Comparison of ENCODE assay signal across 1 cellular context in genomic region chr22:20553947-20554741, GRCh38.
TF ChIP-seq lines count a peak whose summit lies in the region.

No MANE protein-coding gene starts in this region.

TF ChIP-seq in HepG2, 621 proteins besides CTCF, POLR2A, EP300 and RAD21 (continued from another document):
- TF ChIP-seq, protein P1, sequence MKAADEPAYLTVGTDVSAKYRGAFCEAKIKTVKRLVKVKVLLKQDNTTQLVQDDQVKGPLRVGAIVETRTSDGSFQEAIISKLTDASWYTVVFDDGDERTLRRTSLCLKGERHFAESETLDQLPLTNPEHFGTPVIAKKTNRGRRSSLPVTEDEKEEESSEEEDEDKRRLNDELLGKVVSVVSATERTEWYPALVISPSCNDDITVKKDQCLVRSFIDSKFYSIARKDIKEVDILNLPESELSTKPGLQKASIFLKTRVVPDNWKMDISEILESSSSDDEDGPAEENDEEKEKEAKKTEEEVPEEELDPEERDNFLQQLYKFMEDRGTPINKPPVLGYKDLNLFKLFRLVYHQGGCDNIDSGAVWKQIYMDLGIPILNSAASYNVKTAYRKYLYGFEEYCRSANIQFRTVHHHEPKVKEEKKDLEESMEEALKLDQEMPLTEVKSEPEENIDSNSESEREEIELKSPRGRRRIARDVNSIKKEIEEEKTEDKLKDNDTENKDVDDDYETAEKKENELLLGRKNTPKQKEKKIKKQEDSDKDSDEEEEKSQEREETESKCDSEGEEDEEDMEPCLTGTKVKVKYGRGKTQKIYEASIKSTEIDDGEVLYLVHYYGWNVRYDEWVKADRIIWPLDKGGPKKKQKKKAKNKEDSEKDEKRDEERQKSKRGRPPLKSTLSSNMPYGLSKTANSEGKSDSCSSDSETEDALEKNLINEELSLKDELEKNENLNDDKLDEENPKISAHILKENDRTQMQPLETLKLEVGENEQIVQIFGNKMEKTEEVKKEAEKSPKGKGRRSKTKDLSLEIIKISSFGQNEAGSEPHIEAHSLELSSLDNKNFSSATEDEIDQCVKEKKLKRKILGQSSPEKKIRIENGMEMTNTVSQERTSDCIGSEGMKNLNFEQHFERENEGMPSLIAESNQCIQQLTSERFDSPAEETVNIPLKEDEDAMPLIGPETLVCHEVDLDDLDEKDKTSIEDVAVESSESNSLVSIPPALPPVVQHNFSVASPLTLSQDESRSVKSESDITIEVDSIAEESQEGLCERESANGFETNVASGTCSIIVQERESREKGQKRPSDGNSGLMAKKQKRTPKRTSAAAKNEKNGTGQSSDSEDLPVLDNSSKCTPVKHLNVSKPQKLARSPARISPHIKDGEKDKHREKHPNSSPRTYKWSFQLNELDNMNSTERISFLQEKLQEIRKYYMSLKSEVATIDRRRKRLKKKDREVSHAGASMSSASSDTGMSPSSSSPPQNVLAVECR (CRISPR knock-in tag; IDR thresholded peaks at IDR 0.05; ENCODE audit: borderline replicate concordance) = 0 out of 2 replicates have a peak, but pooled peaks have one; percentile 20
- TF ChIP-seq LCORL (IDR thresholded peaks at IDR 0.05) = no peak
- TF ChIP-seq LCORL (CRISPR knock-in tag; IDR thresholded peaks at IDR 0.05) = 0 out of 2 replicates have a peak, but pooled peaks have one; percentile 41
- TF ChIP-seq, protein P2, sequence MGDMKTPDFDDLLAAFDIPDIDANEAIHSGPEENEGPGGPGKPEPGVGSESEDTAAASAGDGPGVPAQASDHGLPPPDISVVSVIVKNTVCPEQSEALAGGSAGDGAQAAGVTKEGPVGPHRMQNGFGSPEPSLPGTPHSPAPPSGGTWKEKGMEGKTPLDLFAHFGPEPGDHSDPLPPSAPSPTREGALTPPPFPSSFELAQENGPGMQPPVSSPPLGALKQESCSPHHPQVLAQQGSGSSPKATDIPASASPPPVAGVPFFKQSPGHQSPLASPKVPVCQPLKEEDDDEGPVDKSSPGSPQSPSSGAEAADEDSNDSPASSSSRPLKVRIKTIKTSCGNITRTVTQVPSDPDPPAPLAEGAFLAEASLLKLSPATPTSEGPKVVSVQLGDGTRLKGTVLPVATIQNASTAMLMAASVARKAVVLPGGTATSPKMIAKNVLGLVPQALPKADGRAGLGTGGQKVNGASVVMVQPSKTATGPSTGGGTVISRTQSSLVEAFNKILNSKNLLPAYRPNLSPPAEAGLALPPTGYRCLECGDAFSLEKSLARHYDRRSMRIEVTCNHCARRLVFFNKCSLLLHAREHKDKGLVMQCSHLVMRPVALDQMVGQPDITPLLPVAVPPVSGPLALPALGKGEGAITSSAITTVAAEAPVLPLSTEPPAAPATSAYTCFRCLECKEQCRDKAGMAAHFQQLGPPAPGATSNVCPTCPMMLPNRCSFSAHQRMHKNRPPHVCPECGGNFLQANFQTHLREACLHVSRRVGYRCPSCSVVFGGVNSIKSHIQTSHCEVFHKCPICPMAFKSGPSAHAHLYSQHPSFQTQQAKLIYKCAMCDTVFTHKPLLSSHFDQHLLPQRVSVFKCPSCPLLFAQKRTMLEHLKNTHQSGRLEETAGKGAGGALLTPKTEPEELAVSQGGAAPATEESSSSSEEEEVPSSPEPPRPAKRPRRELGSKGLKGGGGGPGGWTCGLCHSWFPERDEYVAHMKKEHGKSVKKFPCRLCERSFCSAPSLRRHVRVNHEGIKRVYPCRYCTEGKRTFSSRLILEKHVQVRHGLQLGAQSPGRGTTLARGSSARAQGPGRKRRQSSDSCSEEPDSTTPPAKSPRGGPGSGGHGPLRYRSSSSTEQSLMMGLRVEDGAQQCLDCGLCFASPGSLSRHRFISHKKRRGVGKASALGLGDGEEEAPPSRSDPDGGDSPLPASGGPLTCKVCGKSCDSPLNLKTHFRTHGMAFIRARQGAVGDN (CRISPR knock-in tag; IDR thresholded peaks at IDR 0.05) = peak; percentile 56
- TF ChIP-seq FOXC1 (CRISPR knock-in tag; IDR thresholded peaks at IDR 0.05; ENCODE audit: borderline replicate concordance) = 0 out of 2 replicates have a peak, but pooled peaks have one; percentile 40
- 0 out of 2 replicates have a peak, but pooled peaks have one; percentile 63 for TF ChIP-seq ZNF737 (CRISPR knock-in tag; IDR thresholded peaks at IDR 0.05; ENCODE audit: borderline replicate concordance)
- no peak for TF ChIP-seq ASH2L (IDR thresholded peaks at IDR 0.05; ENCODE audit: insufficient read length, low read depth, low read length)
- peak; percentile 50; the same call in 1 of the 2 replicates for TF ChIP-seq ZBTB38 (CRISPR knock-in tag; IDR thresholded peaks at IDR 0.05)
